ENCODE assay signal across 25 cellular contexts in genomic region chr3:124964432-124964831, GRCh38. TPM values are rescaled to one million over a fixed set of nuclear protein-coding genes. Genes with fewer than 3 reads are reported as not detected.
DNase-seq lines count a peak whose midpoint lies in the region; ATAC-seq and TF ChIP-seq lines count a peak whose summit lies in the region.
"Had no signal": no experiment of that assay in that cellular context is flagged by ENCODE, and none has a peak within 500 bp of the region (broad histone marks: within the 10 kb centered on the region; RNA-seq: fewer than 3 reads in every experiment).

No MANE protein-coding gene starts in this region.

- no peak overlapping the region for H3K27ac ChIP-seq in IMR-90 (ENCODE audit: insufficient read depth, low read length)
- H3K27ac ChIP-seq: ascending aorta, parathyroid adenoma, PC-9 had no signal

- H2AK5ac ChIP-seq in IMR-90 (ENCODE audit: low read depth, low read length) = no peak overlapping the region

- H3K9me3 Mint-ChIP-seq in activated CD4-positive, alpha-beta T cell treated with anti-CD3 and anti-CD28 coated beads for 36 hours (ENCODE audit: low read depth) = no peaks in the 10 kb centered on the region
- H3K9me3 Mint-ChIP-seq: CD4-positive, alpha-beta T cell; naive thymus-derived CD8-positive, alpha-beta T cell; T-helper 2 cell treated with Interferon-gamma antibody and Interleukin-4, amounts not matched to agents 5 μg/mL and 100 μg/mL, for 36 hours had no signal

- no peak overlapping the region for H2AFZ ChIP-seq in IMR-90 (replicated peaks; ENCODE audit: low read length, poor library complexity)
- H2AFZ ChIP-seq: parathyroid adenoma, PC-9 had no signal

- peaks cover 3% of the 10 kb centered on the region; the same call in 1 of the 2 replicates for H4K20me1 ChIP-seq in IMR-90 (ENCODE audit: insufficient read depth, low read length)

- H3K4me2 ChIP-seq in IMR-90 (ENCODE audit: low read depth, low read length) = no peak overlapping the region
- H3K4me2 ChIP-seq: PC-9 had no signal

- whole genome bisulfite sequencing in IMR-90 (ENCODE audit: extremely low coverage in 2 of 2, insufficient read length in 1 of 2), 2 experiments = 17% methylated on average over 1 of the region's 4 CpGs; no CpG with 5 or more reads in 1 of the 2 experiments

- no peak overlapping the region for H3K4ac ChIP-seq in IMR-90 (ENCODE audit: low read depth, low read length)

- H4K5ac ChIP-seq in IMR-90 (ENCODE audit: low read depth, low read length) = no peak overlapping the region

- CTCF ChIA-PET in activated CD4-positive, alpha-beta T cell treated with anti-CD3 and anti-CD28 coated beads for 36 hours (lab: Charles Lee) = interaction anchor here (0.8 kb wide), 1 partner anchor 276 kb away, joined by 3 read pairs; no protein-coding TSS in a partner anchor
- CTCF ChIA-PET in IMR-90 (lab: Yijun Ruan, JAX) = no interaction called here

- H4K91ac ChIP-seq in IMR-90 (ENCODE audit: insufficient read depth, low read depth, low read length) = no peak overlapping the region

- peak; percentile 94 for ATAC-seq in activated CD4-positive, alpha-beta T cell treated with anti-CD3 and anti-CD28 coated beads for 36 hours
- ATAC-seq in IMR-90 (ENCODE audit: low read depth) = peak; percentile 35
- ATAC-seq: naive thymus-derived CD8-positive, alpha-beta T cell had no signal

- H3K27ac Mint-ChIP-seq in activated CD4-positive, alpha-beta T cell treated with anti-CD3 and anti-CD28 coated beads for 36 hours = no peak overlapping the region
- H3K27ac Mint-ChIP-seq: CD4-positive, alpha-beta T cell; naive thymus-derived CD8-positive, alpha-beta T cell; T-helper 2 cell treated with Interferon-gamma antibody and Interleukin-4, amounts not matched to agents 5 μg/mL and 100 μg/mL, for 36 hours had no signal

- H3K23ac ChIP-seq in IMR-90 (ENCODE audit: low read depth, low read length) = no peak overlapping the region

- TF ChIP-seq CTCF in IMR-90 (conservative IDR thresholded peaks at IDR 0.05; ENCODE audit: low read depth, low read length) = no peak
- no peak for TF ChIP-seq CTCF in BE2C (IDR thresholded peaks at IDR 0.05; ENCODE audit: low read depth, low read length)

- H3K36me3 ChIP-seq in IMR-90 (ENCODE audit: control insufficient read depth, insufficient read depth, low read length) = peaks cover 25% of the 10 kb centered on the region
- no peaks in the 10 kb centered on the region for H3K36me3 ChIP-seq in BE2C

- no peak overlapping the region for H2BK20ac ChIP-seq in IMR-90 (ENCODE audit: low read depth, low read length)

- no peaks in the 10 kb centered on the region for H3K9me3 ChIP-seq in IMR-90 (ENCODE audit: control insufficient read depth, insufficient read depth, low read length)
- no peaks in the 10 kb centered on the region for H3K9me3 ChIP-seq in BE2C
- H3K9me3 ChIP-seq: ascending aorta had no signal

- no peak overlapping the region for H3K14ac ChIP-seq in IMR-90 (replicated peaks; ENCODE audit: low read depth, low read length)

- dilution Hi-C loops in IMR-90 (cut with HindIII; ENCODE audit: low sequenced_read_pairs, unreplicated experiment) = no loop called here

- no peak overlapping the region for H3K56ac ChIP-seq in IMR-90 (ENCODE audit: extremely low read depth, insufficient read depth, low read length)

- no peak overlapping the region for H2BK15ac ChIP-seq in IMR-90 (ENCODE audit: low read depth, low read length)

- H3K18ac ChIP-seq in IMR-90 (ENCODE audit: low read depth, low read length) = no peak overlapping the region

- no peak overlapping the region for H3K4me3 Mint-ChIP-seq in activated CD4-positive, alpha-beta T cell treated with anti-CD3 and anti-CD28 coated beads for 36 hours
- H3K4me3 Mint-ChIP-seq: CD4-positive, alpha-beta T cell; naive thymus-derived CD8-positive, alpha-beta T cell; T-helper 2 cell treated with Interferon-gamma antibody and Interleukin-4, amounts not matched to agents 5 μg/mL and 100 μg/mL, for 36 hours had no signal

- H3K27me3 Mint-ChIP-seq in activated CD4-positive, alpha-beta T cell treated with anti-CD3 and anti-CD28 coated beads for 36 hours = no peaks in the 10 kb centered on the region
- H3K27me3 Mint-ChIP-seq: CD4-positive, alpha-beta T cell; naive thymus-derived CD8-positive, alpha-beta T cell had no signal

- POLR2A ChIA-PET in activated CD4-positive, alpha-beta T cell treated with anti-CD3 and anti-CD28 coated beads for 36 hours (lab: Charles Lee) = no interaction called here
- POLR2A ChIA-PET in IMR-90 (lab: Charles Lee; ENCODE audit: unreplicated experiment) = no interaction called here

- H2AK9ac ChIP-seq in IMR-90 (replicated peaks; ENCODE audit: low read depth, low read length, poor library complexity) = no peak overlapping the region

- in situ Hi-C loops in IMR-90 (cut with MboI; ENCODE audit: low sequenced_read_pairs) = no loop called here

- H4K8ac ChIP-seq in IMR-90 (ENCODE audit: low read depth in 2 of 2, low read length in 2 of 2) = no peak overlapping the region

- no peak overlapping the region for H2BK5ac ChIP-seq in IMR-90 (ENCODE audit: low read depth, low read length, poor library complexity, severe bottlenecking)

- peaks cover 8% of the 10 kb centered on the region for H3K9me1 ChIP-seq in IMR-90 (ENCODE audit: insufficient read depth, low read length)

- no TSS peak for BruUV-seq in IMR-90 (replicated peaks; lab: Mats Ljungman, UMichigan)

- H3K4me1 ChIP-seq in IMR-90 (ENCODE audit: control insufficient read depth, insufficient read depth, low read length) (peaks cover 5% of the 10 kb centered on the region; the same call in 1 of the 2 replicates), BE2C (peaks cover 3% of the 10 kb centered on the region)
- H3K4me1 ChIP-seq: ascending aorta, parathyroid adenoma had no signal

- no peak overlapping the region for H2BK120ac ChIP-seq in IMR-90 (ENCODE audit: low read depth, low read length)

- no peak for TF ChIP-seq RAD21 in IMR-90 (IDR thresholded peaks at IDR 0.05; ENCODE audit: low read length)

- H3K4me3 ChIP-seq in IMR-90 (ENCODE audit: insufficient read depth, low read depth, low read length) (no peak overlapping the region), BE2C (ENCODE audit: low read depth, low read length) (no peak overlapping the region)
- H3K4me3 ChIP-seq: ascending aorta, PC-9, skin epidermis had no signal

- peaks cover 1% of the 10 kb centered on the region for H3K36me3 Mint-ChIP-seq in activated CD4-positive, alpha-beta T cell treated with anti-CD3 and anti-CD28 coated beads for 36 hours (ENCODE audit: low read depth)

- no peak overlapping the region for H3K9ac ChIP-seq in IMR-90 (ENCODE audit: low read depth, low read length)
- H3K9ac ChIP-seq: parathyroid adenoma had no signal

- H3K4me1 Mint-ChIP-seq in activated CD4-positive, alpha-beta T cell treated with anti-CD3 and anti-CD28 coated beads for 36 hours = peaks cover 8% of the 10 kb centered on the region

- 0 out of 4 replicates have a peak, but pooled peaks cover 0 to 4% of the 10 kb centered on the region in 2 experiments for H3K79me1 ChIP-seq in IMR-90 (ENCODE audit: low read depth in 1 of 2, low read length in 2 of 2)

- no peak for DNase-seq in activated CD4-positive, alpha-beta T cell treated with anti-CD3 and anti-CD28 coated beads for 36 hours
- no peak for DNase-seq in activated CD4-positive, alpha-beta T cell treated with anti-CD3 and anti-CD28 coated beads for 48 hours
- peak; percentile 80 for DNase-seq in IMR-90
- peak; percentile 62 for DNase-seq in fibroblast of gingiva (ENCODE audit: low read depth)
- peak; percentile 38 for DNase-seq in renal cortical epithelial cell (ENCODE audit: low read depth)
- no peak for DNase-seq in middle frontal gyrus (ENCODE audit: extremely low spot score, low spot score)
- no peak for DNase-seq in BE2C
- no peak for DNase-seq in putamen (ENCODE audit: low spot score)
- DNase-seq: CD4-positive, alpha-beta T cell; cortex of kidney; DMS79 treated with DMSO at 0.1 percent for 48 hours; head of caudate nucleus; mammary epithelial cell; naive thymus-derived CD8-positive, alpha-beta T cell; NCI-H1417 treated with DMSO at 0.1 percent for 48 hours; NCI-H774; PC-9; stimulated activated CD4-positive, alpha-beta T cell treated with anti-CD3 and anti-CD28 coated beads, Interleukin-4, amount 100 ng/mL, for 4 hours had no signal

- intact Hi-C loops in activated CD4-positive, alpha-beta T cell treated with anti-CD3 and anti-CD28 coated beads for 36 hours (cut with DNase I, micrococcal nuclease) = no loop called here
- intact Hi-C loops in IMR-90 (cut with micrococcal nuclease) = no loop called here

- TF ChIP-seq POLR2A in IMR-90 (IDR thresholded peaks at IDR 0.05; ENCODE audit: low read depth, low read length) = no peak

- H3K27me3 ChIP-seq in IMR-90 (ENCODE audit: control insufficient read depth, insufficient read depth, low read length) (no peaks in the 10 kb centered on the region), BE2C (no peaks in the 10 kb centered on the region)
- H3K27me3 ChIP-seq: ascending aorta had no signal

TF ChIP-seq in IMR-90, 13 proteins besides CTCF, POLR2A, EP300 and RAD21 (continues in another document):
- TF ChIP-seq, protein P1, sequence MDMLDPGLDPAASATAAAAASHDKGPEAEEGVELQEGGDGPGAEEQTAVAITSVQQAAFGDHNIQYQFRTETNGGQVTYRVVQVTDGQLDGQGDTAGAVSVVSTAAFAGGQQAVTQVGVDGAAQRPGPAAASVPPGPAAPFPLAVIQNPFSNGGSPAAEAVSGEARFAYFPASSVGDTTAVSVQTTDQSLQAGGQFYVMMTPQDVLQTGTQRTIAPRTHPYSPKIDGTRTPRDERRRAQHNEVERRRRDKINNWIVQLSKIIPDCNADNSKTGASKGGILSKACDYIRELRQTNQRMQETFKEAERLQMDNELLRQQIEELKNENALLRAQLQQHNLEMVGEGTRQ (IDR thresholded peaks at IDR 0.05; ENCODE audit: low read depth, low read length) = no peak
- TF ChIP-seq NFE2L2 (IDR thresholded peaks at IDR 0.05; ENCODE audit: low read depth, low read length) = no peak
- no peak for TF ChIP-seq RCOR1 (IDR thresholded peaks at IDR 0.05; ENCODE audit: insufficient replicate concordance, low read length)
- TF ChIP-seq SMC3 (IDR thresholded peaks at IDR 0.05; ENCODE audit: low read depth, low read length) = no peak
- TF ChIP-seq CHD1 (IDR thresholded peaks at IDR 0.05; ENCODE audit: low read depth, low read length) = no peak
- no peak for TF ChIP-seq BHLHE40 (IDR thresholded peaks at IDR 0.05; ENCODE audit: low read depth, low read length)

RNA-seq across cellular contexts. Expression of gene MUC13, which starts 29.9 kb away (rescaled TPM):
- not detected for total RNA-seq in activated CD4-positive, alpha-beta T cell treated with anti-CD3 and anti-CD28 coated beads for 36 hours
- total RNA-seq in IMR-90 (2012; rRNA removed) (not detected in 2 replicates), renal cortical epithelial cell (not detected in 2 replicates)
- not detected in 2 replicates for polyA plus RNA-seq in IMR-90 (2012; rRNA removed)
- not detected in 2 replicates for polyA plus RNA-seq in IMR-90 (2012; cell fraction: cytosol; rRNA removed)
- 0.05 and 0.07 TPM in 2 replicates for polyA plus RNA-seq in IMR-90 (2012; cell fraction: nucleus; rRNA removed; ENCODE audit: low replicate concordance)
- polyA plus RNA-seq in BE2C (2012; ENCODE audit: insufficient read depth, insufficient read length, low read depth) = not detected
- total RNA-seq: A172; ascending aorta; epithelial cell of proximal tubule; H1; mammary epithelial cell; naive thymus-derived CD8-positive, alpha-beta T cell; PC-9 had no signal
- polyA plus RNA-seq: H1; mammary epithelial cell; naive thymus-derived CD8-positive, alpha-beta T cell had no signal

Comparison
In these comparisons a context has a peak if more than half of its experiments do, and no peak if none do; other contexts are left out.
1. DNase-seq: peak in IMR-90 (single experiment), fibroblast of gingiva (single experiment) and renal cortical epithelial cell (single experiment); none in activated CD4-positive, alpha-beta T cell treated with anti-CD3 and anti-CD28 coated beads for 36 hours (single experiment), activated CD4-positive, alpha-beta T cell treated with anti-CD3 and anti-CD28 coated beads for 48 hours (single experiment), middle frontal gyrus (single experiment), BE2C (single experiment) and putamen (single experiment).